In genomic region chr3:153997368-153997767, GRCh38 we compare ENCODE assay signal across 8 cellular contexts.
DNase-seq lines count a peak whose midpoint lies in the region; FAIRE-seq and TF ChIP-seq lines count a peak whose summit lies in the region.
"Not testable (repeated sequence)": the region's sequence is repeated elsewhere in the genome, so short reads cannot be mapped to it uniquely, and the experiment has no call there.

No MANE protein-coding gene starts in this region.

- FAIRE-seq in keratinocyte (lab: Jason Lieb, UNC) = not testable (repeated sequence)

- not testable (repeated sequence) for H3F3A ChIP-seq in Loucy (ENCODE audit: low read depth); PC-9 (ENCODE audit: insufficient read depth, low read depth)

- CTCF ChIA-PET in PC-9 (lab: Charles Lee) = not testable (repeated sequence)

- intact Hi-C loops in PC-9 (cut with micrococcal nuclease; ENCODE audit: unreplicated experiment) = loop anchor here (2.0 kb wide), 1 partner anchor 255 kb away; no protein-coding TSS in a partner anchor
- intact Hi-C loops in ascending aorta (cut with DNase I) = loop anchor here (2.0 kb wide), 1 partner anchor 255 kb away; no protein-coding TSS in a partner anchor

- not testable (repeated sequence) for H3K79me2 ChIP-seq in Loucy (ENCODE audit: insufficient read depth, low read length); PC-9 (ENCODE audit: low read depth); keratinocyte (ENCODE audit: control insufficient read depth, insufficient read depth, low read length); parathyroid adenoma

- H2AFZ ChIP-seq in Loucy (ENCODE audit: low read length); PC-9; keratinocyte (ENCODE audit: control insufficient read depth, low read length); parathyroid adenoma: not testable (repeated sequence)

- TF ChIP-seq CTCF in 22Rv1 (IDR thresholded peaks at IDR 0.05) = peak; percentile 76
- TF ChIP-seq CTCF in Loucy (conservative IDR thresholded peaks at IDR 0.05; ENCODE audit: low read length) = peak; percentile 50
- TF ChIP-seq CTCF in PC-9 (conservative IDR thresholded peaks at IDR 0.05) = 0 out of 2 replicates have a peak, but pooled peaks have one; percentile 32
- TF ChIP-seq CTCF in ascending aorta (IDR thresholded peaks at IDR 0.05) = peak in 2 of 3 experiments; percentile 20 to 42
- peak in 2 of 3 experiments; percentile 23 to 26 for TF ChIP-seq CTCF in keratinocyte (optimal IDR thresholded peaks at IDR 0.05 in 1 of 3, IDR thresholded peaks at IDR 0.05 in 1 of 3, conservative IDR thresholded peaks at IDR 0.05 in 1 of 3; ENCODE audit: extremely low read depth in 1 of 3, insufficient read depth in 2 of 3, low read length in 3 of 3)
- peak; percentile 26 for TF ChIP-seq CTCF in parathyroid adenoma (IDR thresholded peaks at IDR 0.05)

- not testable (repeated sequence) for H3K27me3 ChIP-seq in Loucy (ENCODE audit: insufficient read depth, low read length, poor library complexity, severe bottlenecking); PC-9 (ENCODE audit: insufficient read depth, low read depth); ascending aorta; keratinocyte (ENCODE audit: control insufficient read depth, extremely low read depth, insufficient read depth, low read length); parathyroid adenoma (ENCODE audit: control insufficient read depth, insufficient read depth, low read length)

- H3K9me1 ChIP-seq in keratinocyte (ENCODE audit: control insufficient read depth, extremely low read depth, insufficient read depth, low read length) = not testable (repeated sequence)

- POLR2A ChIA-PET in PC-9 (lab: Charles Lee; ENCODE audit: unreplicated experiment) = not testable (repeated sequence)

- peak; percentile 14 for DNase-seq in GM03348 (ENCODE audit: low spot score)
- DNase-seq in PC-9 = peak in 1 of 2 experiments; percentile 19
- not testable (repeated sequence) for DNase-seq in ascending aorta (ENCODE audit: low spot score in 2 of 2); keratinocyte (ENCODE audit: low read depth, low spot score)
- DNase-seq in erythroblast (lab: John Stamatoyannopoulos, UW) = peak; percentile 7 to 12

- not testable (repeated sequence) for H4K20me1 ChIP-seq in Loucy (ENCODE audit: insufficient read depth, low read length, poor library complexity, severe bottlenecking); PC-9 (ENCODE audit: insufficient read depth); keratinocyte (ENCODE audit: control insufficient read depth, extremely low read depth, insufficient read depth, low read length)

- dilution Hi-C loops in keratinocyte (cut with MboI; ENCODE audit: extremely low pct_ligation_motif_present, low sequenced_read_pairs) = not testable (repeated sequence)

- H3K27ac ChIP-seq in 22Rv1; PC-9; ascending aorta; keratinocyte (ENCODE audit: control insufficient read depth, insufficient read depth, low read length); parathyroid adenoma: not testable (repeated sequence)

- H3K4me2 ChIP-seq in Loucy (ENCODE audit: low read depth, low read length, poor library complexity, severe bottlenecking); PC-9; keratinocyte (ENCODE audit: control insufficient read depth, extremely low read depth, insufficient read depth, low read depth, low read length); parathyroid adenoma (ENCODE audit: low read length): not testable (repeated sequence)

- not testable (repeated sequence) for BruUV-seq in PC-9 (replicated peaks; lab: Mats Ljungman, UMichigan)

- not testable (repeated sequence) for H3K9me2 ChIP-seq in Loucy (replicated peaks; ENCODE audit: low read depth, low read length); PC-9 (ENCODE audit: insufficient read depth)

- H3K4me1 ChIP-seq in Loucy (ENCODE audit: insufficient read depth, low read length, poor library complexity, severe bottlenecking); PC-9 (replicated peaks; ENCODE audit: insufficient read depth); ascending aorta; keratinocyte (ENCODE audit: control insufficient read depth, extremely low read depth, insufficient read depth, low read length); parathyroid adenoma: not testable (repeated sequence)

- not testable (repeated sequence) for H3K9me3 ChIP-seq in Loucy (ENCODE audit: insufficient read depth, low read depth, low read length); PC-9 (ENCODE audit: insufficient read depth, low read depth); ascending aorta; keratinocyte (ENCODE audit: control insufficient read depth, low read depth, low read length); parathyroid adenoma (ENCODE audit: control insufficient read depth, low read length)

- H3K4me3 ChIP-seq in Loucy (ENCODE audit: low read length, poor library complexity, severe bottlenecking); PC-9; ascending aorta; keratinocyte (ENCODE audit: control insufficient read depth in 2 of 3, extremely low read depth in 1 of 3, insufficient read depth in 2 of 3, low read depth in 1 of 3, low read length in 3 of 3); parathyroid adenoma (ENCODE audit: low read depth, low read length): not testable (repeated sequence)

- not testable (repeated sequence) for H3K9ac ChIP-seq in Loucy (ENCODE audit: low read depth, low read length, poor library complexity, severe bottlenecking); keratinocyte (ENCODE audit: control insufficient read depth, extremely low read depth, insufficient read depth, low read length); parathyroid adenoma

- TF ChIP-seq POLR2A in erythroblast (IDR thresholded peaks at IDR 0.05; ENCODE audit: low read length) = not testable (repeated sequence)

- H3K36me3 ChIP-seq in Loucy (ENCODE audit: insufficient read depth, low read length); PC-9 (ENCODE audit: low read depth); ascending aorta; keratinocyte (ENCODE audit: control insufficient read depth in 2 of 2, extremely low read depth in 1 of 2, insufficient read depth in 2 of 2, low read length in 2 of 2); parathyroid adenoma (ENCODE audit: control insufficient read depth, insufficient read depth, low read length): not testable (repeated sequence)

Comparison
In these comparisons a context has a peak if more than half of its experiments do, and no peak if none do; other contexts are left out.
1. CTCF ChIP-seq: peak in every context shown above with its lines; median percentile 76 in 22Rv1; 50 in Loucy; 32 in PC-9; 31 in ascending aorta; 26 in parathyroid adenoma; 24 in keratinocyte.